ENCODE assay signal across 8 cellular contexts in the genomic region with DNA sequence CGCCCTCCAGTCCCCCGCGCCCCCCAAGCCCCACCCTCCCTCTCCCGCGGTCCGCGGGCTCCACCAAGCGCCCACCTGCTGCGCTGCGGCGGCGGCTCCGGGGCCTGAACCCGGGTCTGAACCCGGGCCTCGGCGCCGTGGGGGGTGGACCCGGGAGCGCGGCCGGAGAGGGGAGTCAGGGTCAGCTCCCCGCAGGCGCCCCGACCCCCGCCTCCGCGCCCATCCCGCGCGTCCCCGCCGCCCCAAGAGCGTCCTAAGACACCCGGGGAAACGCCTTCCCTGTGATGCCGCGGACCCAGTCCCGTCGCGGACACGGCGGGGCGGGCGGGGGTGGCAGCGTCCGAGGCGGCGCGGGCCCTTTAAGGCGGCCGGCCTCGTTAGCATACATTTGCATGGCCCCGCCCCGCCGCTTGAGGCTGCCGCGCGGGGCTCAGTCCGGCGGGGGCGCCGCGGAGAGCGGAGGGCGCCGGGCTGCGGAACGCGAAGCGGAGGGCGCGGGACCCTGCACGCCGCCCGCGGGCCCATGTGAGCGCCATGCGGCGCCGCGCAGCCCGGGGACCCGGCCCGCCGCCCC. TPM values are rescaled to one million over a fixed set of nuclear protein-coding genes. Genes with fewer than 3 reads are reported as not detected.
DNase-seq lines count a peak whose midpoint lies in the region; ATAC-seq and TF ChIP-seq lines count a peak whose summit lies in the region.
"Had no signal": no experiment of that assay in that cellular context is flagged by ENCODE, and none has a peak within 500 bp of the region (broad histone marks: within the 10 kb centered on the region; RNA-seq: fewer than 3 reads in every experiment).

A gene (plus strand): TSS at position 433 of the 574 bp plus-strand sequence. CDS start 102 bp downstream, at position 535.

- peaks cover 4% of the 10 kb centered on the region; the same call in 1 of the 2 replicates for H3K27me3 ChIP-seq in GM06990 (replicated peaks; ENCODE audit: control insufficient read depth, insufficient read depth, low read length)
- no peaks in the 10 kb centered on the region for H3K27me3 ChIP-seq in adipocyte (replicated peaks; ENCODE audit: control insufficient read depth, insufficient read depth, low read length)
- H3K27me3 ChIP-seq in sigmoid colon: peaks cover 18 to 52% (median 46%) of the 10 kb centered on the region in 3 donors

- H3K36me3 ChIP-seq in GM06990 (ENCODE audit: control insufficient read depth, insufficient read depth, low read length) (no peaks in the 10 kb centered on the region), adipocyte (ENCODE audit: control insufficient read depth, insufficient read depth, low read length, severe bottlenecking) (no peaks in the 10 kb centered on the region), sigmoid colon (no peaks in the 10 kb centered on the region)

- DNase-seq in GM06990 (ENCODE audit: extremely low read depth, insufficient read length): no peak
- peak; percentile 25 for DNase-seq in NCI-H2227 treated with DMSO at 0.1 percent for 48 hours (lab: John Stamatoyannopoulos, UW)
- peak; percentile 91 for DNase-seq in adipocyte (ENCODE audit: low read depth)
- DNase-seq in left ventricle myocardium superior: peak; percentile 74
- peak; percentile 74 for DNase-seq in sigmoid colon
- DNase-seq in effector CD8-positive, alpha-beta T cell (lab: John Stamatoyannopoulos, UW): no peak

- ATAC-seq in GM21528 (IDR thresholded peaks at IDR 0.05; ENCODE audit: low FRiP score, unreplicated experiment) (peak; percentile 49), left ventricle myocardium superior (peak; percentile 36)

- peak; percentile 32 for TF ChIP-seq CTCF in GM06990 (IDR thresholded peaks at IDR 0.05; ENCODE audit: insufficient read depth, low read length, poor library complexity, severe bottlenecking)
- TF ChIP-seq CTCF in sigmoid colon (IDR thresholded peaks at IDR 0.05): no peak

- no peak for TF ChIP-seq EP300 in sigmoid colon (IDR thresholded peaks at IDR 0.05)

- WGBS in sigmoid colon, 2 donors: 1% methylated on average over 86 of the region's 86 CpGs

- H3K27ac ChIP-seq in sigmoid colon: peak within 1 kb of the TSS; percentile 3 to 73 (median 38)
- H3K27ac ChIP-seq: epithelial cell of prostate had no signal

- TF ChIP-seq POLR2A in sigmoid colon (IDR thresholded peaks at IDR 0.05): no peak

- H3K4me3 ChIP-seq in GM06990 (replicated peaks; ENCODE audit: low read depth, low read length) (peak within 1 kb of the TSS; percentile 35), adipocyte (ENCODE audit: low read length) (peak within 1 kb of the TSS; percentile 95), sigmoid colon (peak within 1 kb of the TSS; percentile 30 to 60 (median 46))

- H3K4me1 ChIP-seq in adipocyte (ENCODE audit: control insufficient read depth, insufficient read depth, low read length) (peaks cover 36% of the 10 kb centered on the region), sigmoid colon (peaks cover 0 to 54% (median 44%) of the 10 kb centered on the region in 4 donors)

- intact Hi-C loops in left ventricle myocardium superior (cut with micrococcal nuclease) (no loop called here), sigmoid colon (cut with DNase I) (loop anchor here (5.0 kb wide), 1 partner anchor 221 kb away; no protein-coding TSS in a partner anchor)

- H3K9ac ChIP-seq in adipocyte (ENCODE audit: low read length): peak within 1 kb of the TSS; percentile 84

- H3K9me3 ChIP-seq in adipocyte (ENCODE audit: control insufficient read depth, low read length): no peaks in the 10 kb centered on the region
- H3K9me3 ChIP-seq in sigmoid colon: no peaks in the 10 kb centered on the region

RNA-seq across cellular contexts. Expression of the gene that starts here (rescaled TPM):
- total RNA-seq in left ventricle myocardium superior (0.47 TPM), sigmoid colon (1 to 10 TPM; 2.7 to 7.1 (median 4.9) TPM)
- 1 to 10 TPM in 1 of 3 donors, under 1 TPM in 1, not detected in 1; 0.60 to 6.8 TPM for polyA plus RNA-seq in sigmoid colon

Comparison
In these comparisons a context has a peak if more than half of its experiments do, and no peak if none do; other contexts are left out.
1. Peak in DNase-seq and ATAC-seq in left ventricle myocardium superior; RNA of the gene not detected or under 1 TPM.
2. DNase-seq: peak in NCI-H2227 treated with DMSO at 0.1 percent for 48 hours (single experiment), adipocyte (single experiment) and sigmoid colon (single experiment); none in GM06990 (single experiment) and effector CD8-positive, alpha-beta T cell (single experiment).
3. H3K4me3 ChIP-seq: peak in every context shown above with its lines; median percentile 95 in adipocyte; 46 in sigmoid colon; 35 in GM06990.